Comparison of ENCODE assay signal across 8 cellular contexts in genomic region chr3:112676659-112677234, GRCh38. TPM values are rescaled to one million over a fixed set of nuclear protein-coding genes. Genes with fewer than 3 reads are reported as not detected.
A peak's percentile ranks its signal among the peaks of the same experiment; 100 is the strongest.
DNase-seq lines count a peak whose midpoint lies in the region; ATAC-seq and TF ChIP-seq lines count a peak whose summit lies in the region.
"Had no signal": no experiment of that assay in that cellular context is flagged by ENCODE, and none has a peak within 500 bp of the region (broad histone marks: within the 10 kb centered on the region; RNA-seq: fewer than 3 reads in every experiment).

No MANE protein-coding gene starts in this region.

- H3K9me3 ChIP-seq in lung (ENCODE audit: control insufficient read depth in 2 of 2, insufficient read depth in 1 of 2, low read length in 1 of 2), result no peaks in the 10 kb centered on the region
- H3K9me3 ChIP-seq: neutrophil had no signal

- 14 to 21% methylated on average over 6 of the region's 6 CpGs for WGBS in lung, 2 donors

- ATAC-seq in GM18520 (IDR thresholded peaks at IDR 0.05; ENCODE audit: unreplicated experiment), result peak; percentile 96
- ATAC-seq in HG02840 (IDR thresholded peaks at IDR 0.05; ENCODE audit: low FRiP score, unreplicated experiment), result peak; percentile 97
- ATAC-seq in lung (ENCODE audit: insufficient read depth, low FRiP score), result peak; percentile 96

- no peak for TF ChIP-seq CTCF in cardiac fibroblast (IDR thresholded peaks at IDR 0.05; ENCODE audit: low read depth, low read length)
- TF ChIP-seq CTCF in lung (IDR thresholded peaks at IDR 0.05; ENCODE audit: control extremely low read depth, extremely low read depth), result no peak

- H3K4me1 ChIP-seq in lung (ENCODE audit: control insufficient read depth in 2 of 2, insufficient read depth in 2 of 2, low read length in 2 of 2), result peaks cover 0 to 1% of the 10 kb centered on the region in 2 donors

- H3K4me3 ChIP-seq in cardiac fibroblast (replicated peaks in 1 of 2; ENCODE audit: low read depth in 2 of 2, low read length in 2 of 2) (no peak overlapping the region), lung (no peak overlapping the region)

- peak overlapping the region in 1 of 2 donors; percentile 39 for H3K27ac ChIP-seq in lung (ENCODE audit: low read depth in 1 of 2, low read length in 1 of 2)
- H3K27ac ChIP-seq: neutrophil had no signal

- DNase-seq in NCI-H2029 (lab: John Stamatoyannopoulos, UW) (peak; percentile 94), cardiac fibroblast (ENCODE audit: low read depth in 2 of 2) (peak; percentile 94 to 98), lung (ENCODE audit: low spot score) (peak; percentile 77)
- DNase-seq in activated CD4-positive, CD25-positive, alpha-beta regulatory T cell (lab: John Stamatoyannopoulos, UW), result peak; percentile 30 to 62 (median 52)
- peak; percentile 60 to 81 for DNase-seq in stimulated activated CD8-positive, alpha-beta memory T cell treated with anti-CD3 and anti-CD28 coated beads, Interleukin-15, amount 100 ng/mL, for 4 hours (ENCODE audit: low read depth in 2 of 2)

- H3K27me3 ChIP-seq in lung (ENCODE audit: control insufficient read depth, insufficient read depth), result no peaks in the 10 kb centered on the region

- no peaks in the 10 kb centered on the region for H3K36me3 ChIP-seq in lung (ENCODE audit: control insufficient read depth in 2 of 2, insufficient read depth in 2 of 2, low read length in 2 of 2)
- H3K36me3 ChIP-seq: neutrophil had no signal

RNA-seq across cellular contexts. Expression of gene CCDC80, which starts 35.8 kb away (rescaled TPM):
- 10 to 100 TPM; 38.7 to 63.3 TPM for total RNA-seq in lung
- polyA plus RNA-seq in lung, result 10 to 100 TPM; 19.0 to 20.0 TPM
